Comparison of ENCODE assay signal across 13 cellular contexts in genomic region chr2:222368280-222368679, GRCh38. TPM values are rescaled to one million over a fixed set of nuclear protein-coding genes. Genes with fewer than 3 reads are reported as not detected.
A peak's percentile ranks its signal among the peaks of the same experiment; 100 is the strongest.
DNase-seq lines count a peak whose midpoint lies in the region; ATAC-seq and TF ChIP-seq lines count a peak whose summit lies in the region.
"Not testable (repeated sequence)": the region's sequence is repeated elsewhere in the genome, so short reads cannot be mapped to it uniquely, and the experiment has no call there.
"Had no signal": no experiment of that assay in that cellular context is flagged by ENCODE, and none has a peak within 500 bp of the region (broad histone marks: within the 10 kb centered on the region; RNA-seq: fewer than 3 reads in every experiment).

No MANE protein-coding gene starts in this region.

- not testable (repeated sequence) for ATAC-seq in body of pancreas
- ATAC-seq in left colon, result peak; percentile 56

- not testable (repeated sequence) for H3K27ac ChIP-seq in body of pancreas, neural progenitor cell
- H3K27ac ChIP-seq in esophagus squamous epithelium, result peak overlapping the region in 3 of 4 donors; percentile 42 to 57 (median 50)

- not testable (repeated sequence) for H4K20me1 ChIP-seq in neural progenitor cell (ENCODE audit: low read depth)

- H3K36me3 ChIP-seq in body of pancreas (replicated peaks in 1 of 2; ENCODE audit: insufficient read depth in 1 of 2, low read depth in 2 of 2); esophagus squamous epithelium; neural progenitor cell: not testable (repeated sequence)

- not testable (repeated sequence) for H3K4me1 ChIP-seq in body of pancreas
- peaks cover 0 to 26% (median 2%) of the 10 kb centered on the region in 3 donors for H3K4me1 ChIP-seq in esophagus squamous epithelium
- H3K4me1 ChIP-seq in neural progenitor cell, result peaks cover 15% of the 10 kb centered on the region

- intact Hi-C loops in body of pancreas (cut with DNase I); esophagus squamous epithelium (cut with DNase I); left colon (cut with DNase I, micrococcal nuclease): not testable (repeated sequence)

- not testable (repeated sequence) for TF ChIP-seq POLR2A in body of pancreas (IDR thresholded peaks at IDR 0.05); esophagus squamous epithelium (IDR thresholded peaks at IDR 0.05)

- H3K9ac ChIP-seq in neural progenitor cell, result not testable (repeated sequence)

- DNase-seq in ELF-1 (ENCODE audit: low read depth, low spot score) (peak; percentile 68), NCI-H146 (lab: John Stamatoyannopoulos, UW) (peak; percentile 17), NCI-H69 (lab: John Stamatoyannopoulos, UW) (peak; percentile 6), body of pancreas (peak in 3 of 4 donors; percentile 7 to 29 (median 10)), left colon (peak; percentile 78 to 79), neural progenitor cell (ENCODE audit: low spot score) (peak; percentile 30), ureter (ENCODE audit: low spot score) (peak; percentile 66)
- not testable (repeated sequence) for DNase-seq in esophagus squamous epithelium (lab: John Stamatoyannopoulos, UW)

- not testable (repeated sequence) for TF ChIP-seq CTCF in body of pancreas (IDR thresholded peaks at IDR 0.05); esophagus squamous epithelium (IDR thresholded peaks at IDR 0.05); neural progenitor cell (IDR thresholded peaks at IDR 0.05)

- H3K36me3 Mint-ChIP-seq in neural progenitor cell, result not testable (repeated sequence)

- not testable (repeated sequence) for H3K27ac Mint-ChIP-seq in neural progenitor cell

- peaks cover 32% of the 10 kb centered on the region for H3K9me3 Mint-ChIP-seq in neural progenitor cell

- not testable (repeated sequence) for H3K4me3 ChIP-seq in body of pancreas
- H3K4me3 ChIP-seq in esophagus squamous epithelium (peak overlapping the region in 3 of 4 donors; percentile 12 to 28 (median 21)), neural progenitor cell (peak overlapping the region; percentile 32)

- H2AFZ ChIP-seq in neural progenitor cell (replicated peaks), result peak overlapping the region; percentile 98

- H3F3A ChIP-seq in neural progenitor cell (ENCODE audit: low read depth), result not testable (repeated sequence)

- H3K27me3 Mint-ChIP-seq in neural progenitor cell (ENCODE audit: insufficient read depth, low read depth), result not testable (repeated sequence)

- H3K4me3 Mint-ChIP-seq in neural progenitor cell, result not testable (repeated sequence)

- H3K4me2 ChIP-seq in neural progenitor cell, result peak overlapping the region; percentile 72

- not testable (repeated sequence) for H3K4me1 Mint-ChIP-seq in neural progenitor cell

- 25 to 36% methylated on average over 6 to 8 of the region's 8 CpGs for WGBS in body of pancreas, 2 donors
- WGBS in esophagus squamous epithelium, 2 donors, result 56% methylated on average over 5 of the region's 8 CpGs; no CpG with 5 or more reads in 1 of the 2 donors

- not testable (repeated sequence) for H3K27me3 ChIP-seq in body of pancreas, esophagus squamous epithelium, neural progenitor cell

- not testable (repeated sequence) for H3K79me2 ChIP-seq in neural progenitor cell (ENCODE audit: low read depth)

- not testable (repeated sequence) for H3K9me3 ChIP-seq in body of pancreas; esophagus squamous epithelium; neural progenitor cell (ENCODE audit: low read depth)

RNA-seq across cellular contexts. Expression of gene SGPP2, which starts 56.1 kb away (rescaled TPM):
- total RNA-seq in body of pancreas (1 to 10 TPM; 4.0 to 4.9 TPM), esophagus squamous epithelium (10 to 100 TPM; 33.6 to 66.0 (median 49.4) TPM), left colon (10 to 100 TPM; 74.9 to 75.9 TPM), neural progenitor cell (ENCODE audit: low replicate concordance) (0.11 and 0.34 TPM in 2 replicates), ureter (45.8 TPM)
- total RNA-seq: G401, H7, NCI-H460, OCI-LY7, RPMI7951 had no signal
